ENCODE assay signal across 20 cellular contexts in genomic region chr17:33086041-33086440, GRCh38.
"Had no signal": no experiment of that assay in that cellular context is flagged by ENCODE, and none has a peak within 500 bp of the region (broad histone marks: within the 10 kb centered on the region; RNA-seq: fewer than 3 reads in every experiment).

No MANE protein-coding gene starts in this region.

- H3K9me3 ChIP-seq: heart left ventricle, left lung, lower lobe of right lung, spleen, tibial nerve, upper lobe of left lung, vagina had no signal

- H3K4me1 ChIP-seq: heart left ventricle, left lung, lower lobe of right lung, spleen, tibial nerve, upper lobe of left lung, vagina had no signal

- H3K27ac ChIP-seq: heart left ventricle, left lung, lower lobe of right lung, spleen, tibial nerve, upper lobe of left lung, vagina had no signal

- H3K36me3 ChIP-seq: heart left ventricle, left lung, lower lobe of right lung, spleen, tibial nerve, upper lobe of left lung, vagina had no signal

- ATAC-seq: heart left ventricle; left lung; lower lobe of right lung; naive thymus-derived CD8-positive, alpha-beta T cell; right cardiac atrium; sciatic nerve; stimulated activated effector memory CD8-positive, alpha-beta T cell treated with anti-CD3 and anti-CD28 coated beads, Interleukin-12 subunit alpha, Interleukin-12 subunit beta, amount 100 ng/mL, for 72 hours had no signal

- H3K4me3 ChIP-seq: heart left ventricle, left lung, lower lobe of right lung, spleen, tibial nerve, upper lobe of left lung, vagina had no signal

- DNase-seq: heart left ventricle; islet precursor cell; left colon; left lung; lower lobe of right lung; mammary epithelial cell; mesenchymal stem cell; naive thymus-derived CD8-positive, alpha-beta T cell; occipital lobe; retina; right cardiac atrium; small intestine; spleen; stimulated activated CD4-positive, alpha-beta T cell treated with anti-CD3 and anti-CD28 coated beads, Interleukin-4, amount 100 ng/mL, for 24 hours; stimulated activated naive CD4-positive, alpha-beta T cell; upper lobe of left lung had no signal

- H3K27me3 ChIP-seq: tibial nerve, upper lobe of left lung, vagina had no signal
